In genomic region chr16:24145927-24146326, GRCh38 we compare ENCODE assay signal across 21 cellular contexts.
"Had no signal": no experiment of that assay in that cellular context is flagged by ENCODE, and none has a peak within 500 bp of the region (broad histone marks: within the 10 kb centered on the region; RNA-seq: fewer than 3 reads in every experiment).

No MANE protein-coding gene starts in this region.

- H3K4me2 ChIP-seq: KMS-11, SK-N-SH had no signal

- DNase-seq: IMR-90, Kasumi-1, MM.1S, NCI-H1092 treated with DMSO at 0.1 percent for 48 hours, NCI-H1436, NCI-H187, NCI-H2029, NCI-H2081 treated with DMSO at 0.1 percent for 48 hours, NCI-H2171, NCI-H226, NCI-H446, NCI-H510A, NCI-H524 treated with DMSO at 0.1 percent for 48 hours, NCI-H69, NCI-H774, RPMI8226, SIG-M5, SK-N-SH had no signal

- H3K27ac ChIP-seq: KMS-11 had no signal

- ATAC-seq: HepG2, K562 had no signal

- H3K4me3 ChIP-seq: K562 had no signal

- H3K9me3 ChIP-seq: SK-N-SH had no signal

- H3K9ac ChIP-seq: KMS-11, SK-N-SH had no signal
